ENCODE assay signal across 10 cellular contexts in the genomic region with DNA sequence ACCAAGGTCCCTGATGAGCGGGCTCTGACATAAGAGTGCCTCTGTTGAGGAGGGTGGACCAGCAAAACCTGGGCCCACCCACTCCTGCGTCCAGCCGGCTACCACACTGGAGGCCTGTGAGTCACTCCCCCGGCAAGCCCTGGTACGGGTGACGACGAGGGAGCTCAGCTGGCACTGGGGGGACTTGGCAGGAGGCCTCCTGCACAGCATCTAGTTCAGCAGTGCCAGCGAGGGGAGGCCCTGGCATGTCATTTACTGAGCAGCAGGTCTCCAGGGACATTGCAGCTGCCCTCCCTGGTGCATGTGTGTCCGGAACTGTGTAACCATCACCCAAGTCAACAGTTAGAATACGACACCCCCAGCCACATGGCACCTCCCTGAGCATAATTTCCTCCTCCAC. TPM values are rescaled to one million over a fixed set of nuclear protein-coding genes. Genes with fewer than 3 reads are reported as not detected.
A peak's percentile ranks its signal among the peaks of the same experiment; 100 is the strongest.
DNase-seq lines count a peak whose midpoint lies in the region; ATAC-seq and TF ChIP-seq lines count a peak whose summit lies in the region.
"Had no signal": no experiment of that assay in that cellular context is flagged by ENCODE, and none has a peak within 500 bp of the region (broad histone marks: within the 10 kb centered on the region; RNA-seq: fewer than 3 reads in every experiment).

No MANE protein-coding gene starts in this region.

- no TSS peak for BruUV-seq in MCF 10A (replicated peaks; lab: Mats Ljungman, UMichigan)

- H3K9me3 ChIP-seq in thoracic aorta: no peaks in the 10 kb centered on the region

- peak overlapping the region; percentile 92 to 94 for H3K27ac ChIP-seq in thoracic aorta

- POLR2A ChIA-PET in MCF 10A (lab: Yijun Ruan, JAX): interaction anchor here (0.6 to 21.3 kb wide), 5 partner anchors 9 to 51 kb away, joined by 3 to 480 read pairs (median 39); partner anchors contain the start of gene CD9

- peaks cover 47% of the 10 kb centered on the region for H3K4me1 Mint-ChIP-seq in MCF 10A (ENCODE audit: insufficient read depth, unreplicated experiment)
- no peaks in the 10 kb centered on the region for H3K4me1 Mint-ChIP-seq in activated CD8-positive, alpha-beta memory T cell treated with anti-CD3 and anti-CD28 coated beads, Interleukin-2, amount 10 ng/mL, durations not matched to agents 7 days and 5 days

- H3K9me3 Mint-ChIP-seq in MCF 10A (ENCODE audit: unreplicated experiment): no peaks in the 10 kb centered on the region
- H3K9me3 Mint-ChIP-seq in activated CD8-positive, alpha-beta memory T cell treated with anti-CD3 and anti-CD28 coated beads, Interleukin-2, amount 10 ng/mL, durations not matched to agents 7 days and 5 days (ENCODE audit: low read depth): no peaks in the 10 kb centered on the region
- H3K9me3 Mint-ChIP-seq: activated T-cell treated with anti-CD3 and anti-CD28 coated beads, Interleukin-2, amount 50 U/mL, for 24 hours had no signal

- peak; percentile 94 for DNase-seq in NCI-H1694 (lab: John Stamatoyannopoulos, UW)
- peak; percentile 57 for DNase-seq in MCF 10A (ENCODE audit: unreplicated experiment)
- peak; percentile 65 to 84 for DNase-seq in lung microvascular endothelial cell (ENCODE audit: low read depth in 2 of 2)
- peak; percentile 68 for DNase-seq in thoracic aorta (ENCODE audit: low spot score)
- no peak for DNase-seq in activated CD8-positive, alpha-beta memory T cell treated with anti-CD3 and anti-CD28 coated beads, Interleukin-2, amount 10 ng/mL, durations not matched to agents 7 days and 5 days
- no peak for DNase-seq in DMS53 (lab: John Stamatoyannopoulos, UW)
- DNase-seq in activated CD4-positive, alpha-beta T cell treated with anti-CD3 and anti-CD28 coated beads for 48 hours: no peak
- DNase-seq: activated T-cell treated with anti-CD3 and anti-CD28 coated beads, Interleukin-2, amount 50 U/mL, for 24 hours had no signal

- H3K4me1 ChIP-seq in thoracic aorta (ENCODE audit: control insufficient read depth in 1 of 2, low read depth in 2 of 2): peaks cover 75 to 98% of the 10 kb centered on the region in 2 donors

- no peak overlapping the region for H3K4me3 Mint-ChIP-seq in MCF 10A (ENCODE audit: unreplicated experiment)
- no peak overlapping the region for H3K4me3 Mint-ChIP-seq in activated CD8-positive, alpha-beta memory T cell treated with anti-CD3 and anti-CD28 coated beads, Interleukin-2, amount 10 ng/mL, durations not matched to agents 7 days and 5 days
- H3K4me3 Mint-ChIP-seq: activated T-cell treated with anti-CD3 and anti-CD28 coated beads, Interleukin-2, amount 50 U/mL, for 24 hours had no signal

- no peaks in the 10 kb centered on the region for H3K27me3 Mint-ChIP-seq in MCF 10A (ENCODE audit: insufficient read depth, unreplicated experiment)
- H3K27me3 Mint-ChIP-seq in activated CD8-positive, alpha-beta memory T cell treated with anti-CD3 and anti-CD28 coated beads, Interleukin-2, amount 10 ng/mL, durations not matched to agents 7 days and 5 days: peaks cover 4% of the 10 kb centered on the region
- H3K27me3 Mint-ChIP-seq: activated T-cell treated with anti-CD3 and anti-CD28 coated beads, Interleukin-2, amount 50 U/mL, for 24 hours had no signal

- peak; percentile 21 for ATAC-seq in thoracic aorta (ENCODE audit: insufficient number of reproducible peaks, low FRiP score, low read depth)
- no peak for ATAC-seq in activated CD8-positive, alpha-beta memory T cell treated with anti-CD3 and anti-CD28 coated beads, Interleukin-2, amount 10 ng/mL, durations not matched to agents 7 days and 5 days
- no peak for ATAC-seq in GM21717 (IDR thresholded peaks at IDR 0.05; ENCODE audit: unreplicated experiment)
- ATAC-seq: Panc1 had no signal

- no peak overlapping the region for H3K4me3 ChIP-seq in thoracic aorta

- H3K36me3 Mint-ChIP-seq in MCF 10A (ENCODE audit: insufficient read depth, unreplicated experiment): peaks cover 23% of the 10 kb centered on the region
- H3K36me3 Mint-ChIP-seq in activated CD8-positive, alpha-beta memory T cell treated with anti-CD3 and anti-CD28 coated beads, Interleukin-2, amount 10 ng/mL, durations not matched to agents 7 days and 5 days: no peaks in the 10 kb centered on the region

- H3K27ac Mint-ChIP-seq in MCF 10A (ENCODE audit: low read depth, unreplicated experiment): peak overlapping the region; percentile 66
- no peak overlapping the region for H3K27ac Mint-ChIP-seq in activated CD8-positive, alpha-beta memory T cell treated with anti-CD3 and anti-CD28 coated beads, Interleukin-2, amount 10 ng/mL, durations not matched to agents 7 days and 5 days
- H3K27ac Mint-ChIP-seq: activated T-cell treated with anti-CD3 and anti-CD28 coated beads, Interleukin-2, amount 50 U/mL, for 24 hours had no signal

- intact Hi-C loops in MCF 10A (cut with micrococcal nuclease): no loop called here

- H3K27me3 ChIP-seq in thoracic aorta (replicated peaks; ENCODE audit: insufficient read depth): no peaks in the 10 kb centered on the region

- CTCF ChIA-PET in MCF 10A (lab: Yijun Ruan, JAX): interaction anchor here (1.0 to 20.5 kb wide), 5 partner anchors 9 to 60 kb away, joined by 4 to 290 read pairs (median 6); no protein-coding TSS in a partner anchor
- CTCF ChIA-PET in activated CD8-positive, alpha-beta memory T cell treated with anti-CD3 and anti-CD28 coated beads, Interleukin-2, amount 10 ng/mL, durations not matched to agents 7 days and 5 days (lab: Charles Lee): interaction anchor here (1.0 to 1.1 kb wide), 2 partner anchors 12 to 29 kb away, joined by 3 to 4 read pairs; no protein-coding TSS in a partner anchor

- no peak for TF ChIP-seq CTCF in MCF 10A (IDR thresholded peaks at IDR 0.05; ENCODE audit: unreplicated experiment)
- TF ChIP-seq CTCF in thoracic aorta (IDR thresholded peaks at IDR 0.05): no peak

- peaks cover 6% of the 10 kb centered on the region for H3K36me3 ChIP-seq in thoracic aorta

RNA-seq across cellular contexts. Expression of gene CD9, which starts 24.4 kb away (rescaled TPM):
- total RNA-seq in MCF 10A (2022) (31.1 and 40.7 TPM in 2 replicates), lung microvascular endothelial cell (799 and 1,196 TPM in 2 replicates), thoracic aorta (100 to 1,000 TPM; 249 to 300 TPM)
- total RNA-seq in activated CD8-positive, alpha-beta memory T cell treated with anti-CD3 and anti-CD28 coated beads, Interleukin-2, amount 10 ng/mL, durations not matched to agents 7 days and 5 days: 10 to 100 TPM in 1 of 2 experiments, 1 to 10 TPM in 1; 3.8 to 20.4 TPM

Comparison
In these comparisons a context has a peak if more than half of its experiments do, and no peak if none do; other contexts are left out.
1. DNase-seq: peak in NCI-H1694 (single experiment), MCF 10A (single experiment), lung microvascular endothelial cell (2 of 2) and thoracic aorta (single experiment); none in activated CD8-positive, alpha-beta memory T cell treated with anti-CD3 and anti-CD28 coated beads, Interleukin-2, amount 10 ng/mL, durations not matched to agents 7 days and 5 days (single experiment), DMS53 (single experiment) and activated CD4-positive, alpha-beta T cell treated with anti-CD3 and anti-CD28 coated beads for 48 hours (single experiment).